ENCODE assay signal across 1 cellular context in genomic region chr2:237940828-237941227, GRCh38.
TF ChIP-seq lines count a peak whose summit lies in the region.

No MANE protein-coding gene starts in this region.

TF ChIP-seq in WTC11, 78 proteins besides CTCF, POLR2A, EP300 and RAD21 (continued from another document):
- TF ChIP-seq ERG (CRISPR knock-in tag; IDR thresholded peaks at IDR 0.05) = no peak
- TF ChIP-seq USF1 (CRISPR knock-in tag; IDR thresholded peaks at IDR 0.05) = no peak
- TF ChIP-seq FOXP4 (CRISPR knock-in tag; IDR thresholded peaks at IDR 0.05) = no peak
